Comparison of ENCODE assay signal across 9 cellular contexts in the genomic region with DNA sequence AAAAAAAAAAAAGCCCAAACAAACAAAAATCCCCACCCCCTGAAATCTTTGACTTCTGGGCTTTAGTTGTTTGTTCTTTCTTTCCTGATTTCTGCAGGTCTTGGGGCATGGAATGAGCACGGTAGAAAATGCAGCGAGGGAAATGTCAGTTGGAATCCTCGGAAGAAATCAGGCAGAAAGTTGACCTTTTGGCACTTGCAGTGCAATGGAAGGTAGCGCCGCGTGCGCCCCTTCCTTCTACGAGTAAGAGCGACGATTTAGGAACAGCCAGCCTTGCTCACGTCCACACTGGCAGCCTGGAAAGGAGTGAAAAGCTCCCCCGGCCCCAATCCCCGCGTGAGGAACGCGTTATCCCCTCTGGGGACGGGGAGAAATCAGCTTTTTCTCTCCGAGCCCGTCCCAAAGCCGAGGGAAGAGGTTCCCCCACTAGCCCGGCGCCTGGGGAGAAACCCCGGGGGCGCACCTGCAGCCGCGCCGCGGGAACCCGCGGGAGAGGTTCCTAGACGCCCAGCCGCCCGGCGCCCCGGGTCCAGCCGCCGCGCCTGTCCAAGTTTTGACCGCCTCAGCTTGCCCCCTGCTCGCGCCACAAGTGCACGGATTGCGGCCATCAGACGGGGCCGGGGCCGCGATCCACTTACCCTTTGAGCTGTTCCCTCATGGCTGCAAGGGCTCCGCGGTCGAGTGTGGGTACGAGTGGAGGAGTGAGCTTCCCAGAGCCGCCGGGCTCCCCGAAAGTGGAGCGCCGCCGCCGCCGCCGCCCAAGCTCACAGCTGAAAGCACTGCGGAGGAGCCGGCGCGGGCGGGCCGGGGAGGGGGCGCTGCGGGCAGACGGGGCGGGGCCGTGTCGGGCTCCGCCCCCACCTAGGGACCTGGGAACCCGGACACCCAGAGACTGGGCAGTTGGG.
DNase-seq lines count a peak whose midpoint lies in the region; ATAC-seq and TF ChIP-seq lines count a peak whose summit lies in the region.
"Had no signal": no experiment of that assay in that cellular context is flagged by ENCODE, and none has a peak within 500 bp of the region (broad histone marks: within the 10 kb centered on the region; RNA-seq: fewer than 3 reads in every experiment).

No MANE protein-coding gene starts in this region.

- H3K27me3 ChIP-seq in adipocyte (replicated peaks; ENCODE audit: control insufficient read depth, insufficient read depth, low read length) (peaks cover 4% of the 10 kb centered on the region), hepatocyte (no peaks in the 10 kb centered on the region)

- H3K9ac ChIP-seq in adipocyte (ENCODE audit: low read length) = peak overlapping the region; percentile 69

- H3K9me3 ChIP-seq in adipocyte (ENCODE audit: control insufficient read depth, low read length) (no peaks in the 10 kb centered on the region), hepatocyte (ENCODE audit: low read depth) (no peaks in the 10 kb centered on the region)

- WGBS in hepatocyte (ENCODE audit: low lambda C conversion rate, missing lambda C conversion rate) = 34% methylated on average over 49 of the region's 74 CpGs

- H3K4me3 ChIP-seq in LNCaP clone FGC (ENCODE audit: low read depth, low read length) (peak overlapping the region; percentile 15; the same call in 1 of the 2 replicates), adipocyte (ENCODE audit: low read length) (peak overlapping the region; percentile 81), hepatocyte (peak overlapping the region; percentile 83)

- peaks cover 23% of the 10 kb centered on the region for H3K79me2 ChIP-seq in hepatocyte

- DNase-seq in NCI-H2081 (lab: John Stamatoyannopoulos, UW) (peak; percentile 44 to 56), NCI-H2081 treated with DMSO at 0.1 percent for 48 hours (lab: John Stamatoyannopoulos, UW) (no peak), LNCaP clone FGC (ENCODE audit: low read depth) (no peak), adipocyte (ENCODE audit: low read depth) (peak; percentile 69), hepatocyte (ENCODE audit: low spot score) (peak; percentile 62), sciatic nerve (ENCODE audit: low spot score) (peak; percentile 70), HUDEP-2 (lab: John Stamatoyannopoulos, UW; ENCODE audit: unreplicated experiment in 76 of 76) (no peak)

- intact Hi-C loops in sciatic nerve (cut with DNase I) = no loop called here

- H3K36me3 ChIP-seq in adipocyte (ENCODE audit: control insufficient read depth, insufficient read depth, low read length, severe bottlenecking) (no peaks in the 10 kb centered on the region), hepatocyte (replicated peaks; ENCODE audit: insufficient read depth, low read depth) (no peaks in the 10 kb centered on the region)

- peak overlapping the region; percentile 46 for H3K27ac ChIP-seq in hepatocyte

- peak; percentile 89 for ATAC-seq in GM21786 (IDR thresholded peaks at IDR 0.05; ENCODE audit: unreplicated experiment)
- peak; percentile 83 for ATAC-seq in sciatic nerve
- ATAC-seq: CD8-positive, alpha-beta T cell had no signal

- no peak for TF ChIP-seq CTCF in LNCaP clone FGC (IDR thresholded peaks at IDR 0.05; ENCODE audit: control insufficient read depth, extremely low read depth, insufficient read depth)
- TF ChIP-seq CTCF in hepatocyte (IDR thresholded peaks at IDR 0.05; ENCODE audit: poor library complexity) = no peak

- peak overlapping the region; percentile 74 for H3K4me2 ChIP-seq in hepatocyte

- no peaks in the 10 kb centered on the region for H4K20me1 ChIP-seq in hepatocyte (ENCODE audit: insufficient read depth, poor library complexity, severe bottlenecking)

- peak overlapping the region; percentile 74 for H2AFZ ChIP-seq in hepatocyte

- H3K4me1 ChIP-seq in adipocyte (ENCODE audit: control insufficient read depth, insufficient read depth, low read length) (no peaks in the 10 kb centered on the region), hepatocyte (ENCODE audit: insufficient read depth) (peaks cover 4% of the 10 kb centered on the region)

- no peaks in the 10 kb centered on the region for H3K9me2 ChIP-seq in hepatocyte (replicated peaks; ENCODE audit: insufficient read depth)

Comparison
In these comparisons a context has a peak if more than half of its experiments do, and no peak if none do; other contexts are left out.
1. DNase-seq: peak in NCI-H2081 (2 of 2), adipocyte (single experiment), hepatocyte (single experiment) and sciatic nerve (single experiment); none in NCI-H2081 treated with DMSO at 0.1 percent for 48 hours (single experiment), LNCaP clone FGC (single experiment) and HUDEP-2 (0 of 76).
2. H3K4me3 ChIP-seq: peak in every context shown above with its lines; median percentile 83 in hepatocyte; 81 in adipocyte; 15 in LNCaP clone FGC.